In genomic region chr12:49189731-49190314, GRCh38 we compare ENCODE assay signal across 8 cellular contexts. TPM values are rescaled to one million over a fixed set of nuclear protein-coding genes. Genes with fewer than 3 reads are reported as not detected.
DNase-seq lines count a peak whose midpoint lies in the region; ATAC-seq and TF ChIP-seq lines count a peak whose summit lies in the region.

No MANE protein-coding gene starts in this region.

- TF ChIP-seq POLR2A in esophagus squamous epithelium (IDR thresholded peaks at IDR 0.05), result no peak

- TSS peak; percentile 96 for BruUV-seq in Panc1 (replicated peaks; lab: Mats Ljungman, UMichigan)

- TF ChIP-seq CTCF in Panc1 (IDR thresholded peaks at IDR 0.05) (no peak), esophagus squamous epithelium (IDR thresholded peaks at IDR 0.05) (no peak)

- H3K4me1 ChIP-seq in Panc1 (ENCODE audit: control insufficient read depth, insufficient read depth, low read length), result peaks cover 12% of the 10 kb centered on the region
- H3K4me1 ChIP-seq in esophagus squamous epithelium, result peaks cover 0 to 33% (median 13%) of the 10 kb centered on the region in 3 donors

- H3K36me3 ChIP-seq in Panc1 (ENCODE audit: control insufficient read depth, insufficient read depth, low read length) (peaks cover 3% of the 10 kb centered on the region; the same call in 1 of the 2 replicates), esophagus squamous epithelium (peaks cover 0 to 18% (median 0%) of the 10 kb centered on the region in 3 donors)

- CTCF ChIA-PET in Panc1 (lab: Charles Lee), result interaction anchor here (1.4 kb wide), 1 partner anchor 102 kb away, joined by 3 read pairs; no protein-coding TSS in a partner anchor

- H3K27me3 ChIP-seq in Panc1 (ENCODE audit: control insufficient read depth, insufficient read depth, low read length), result no peaks in the 10 kb centered on the region
- no peaks in the 10 kb centered on the region for H3K27me3 ChIP-seq in esophagus squamous epithelium

- 78 to 82% methylated on average over 6 of the region's 6 CpGs for WGBS in esophagus squamous epithelium, 2 donors

- H3K27ac ChIP-seq in Panc1 (ENCODE audit: low read length), result peak overlapping the region; percentile 85
- H3K27ac ChIP-seq in esophagus squamous epithelium, result peak overlapping the region; percentile 91 to 99 (median 95)
- peak overlapping the region in 18 of 21 experiments; percentile 94 to 100 (median 98) for H3K27ac ChIP-seq in skin epidermis

- POLR2A ChIA-PET in Panc1 (lab: Charles Lee), result interaction anchor here (1.0 kb wide), 1 partner anchor 11 kb away, joined by 4 read pairs; no protein-coding TSS in a partner anchor

- in situ Hi-C loops in Panc1 (cut with HindIII; ENCODE audit: low pct_unique_long_range_greater_than_20kb, low sequenced_read_pairs), result no loop called here

- intact Hi-C loops in Panc1 (cut with micrococcal nuclease; ENCODE audit: unreplicated experiment), result no loop called here
- intact Hi-C loops in esophagus squamous epithelium (cut with DNase I), result loop anchor here (10.0 kb wide), 1 partner anchor 45 kb away; no protein-coding TSS in a partner anchor

- ATAC-seq in Panc1 (no peak), HG03108 (IDR thresholded peaks at IDR 0.05; ENCODE audit: unreplicated experiment) (no peak)

- H3K9me3 ChIP-seq in Panc1 (ENCODE audit: control insufficient read depth, insufficient read depth, low read depth, low read length) (no peaks in the 10 kb centered on the region), esophagus squamous epithelium (no peaks in the 10 kb centered on the region)

- H3K4me3 ChIP-seq in Panc1 (ENCODE audit: low read depth in 2 of 2, low read length in 2 of 2) (peak overlapping the region; percentile 79 to 90), esophagus squamous epithelium (peak overlapping the region in 3 of 4 donors; percentile 66 to 98 (median 96)), skin epidermis (peak overlapping the region in 5 of 7 experiments; percentile 66 to 88 (median 80))

- peak; percentile 57 for DNase-seq in NCI-H1092 treated with DMSO at 0.1 percent for 48 hours (lab: John Stamatoyannopoulos, UW)
- DNase-seq in NCI-H1092 (lab: John Stamatoyannopoulos, UW), result no peak
- no peak for DNase-seq in Panc1 (ENCODE audit: low read depth, low spot score)
- DNase-seq in esophagus squamous epithelium (lab: John Stamatoyannopoulos, UW), result no peak
- no peak for DNase-seq in NCI-H446 (lab: John Stamatoyannopoulos, UW)
- no peak for DNase-seq in NCI-H345 (lab: John Stamatoyannopoulos, UW)

RNA-seq across cellular contexts. Expression of gene TUBA1A, which starts 0.9 kb away (rescaled TPM):
- total RNA-seq in Panc1 (2021; ENCODE audit: unreplicated experiment), result 133 TPM
- polyA plus RNA-seq in Panc1 (2012; ENCODE audit: insufficient read length), result 381 TPM
- 10 to 100 TPM; 14.5 to 91.0 (median 46.2) TPM for total RNA-seq in esophagus squamous epithelium

RNA-seq across cellular contexts. Expression of gene TUBA1B, which starts 58.6 kb away (rescaled TPM):
- total RNA-seq in Panc1 (2021; ENCODE audit: unreplicated experiment) (1,275 TPM), esophagus squamous epithelium (100 to 1,000 TPM; 414 to 957 (median 699) TPM)
- polyA plus RNA-seq in Panc1 (2012; ENCODE audit: insufficient read length), result 1,220 TPM
